In genomic region chrX:108732630-108733321, GRCh38 we compare ENCODE assay signal across 15 cellular contexts. TPM values are rescaled to one million over a fixed set of nuclear protein-coding genes. Genes with fewer than 3 reads are reported as not detected.
DNase-seq lines count a peak whose midpoint lies in the region; ATAC-seq and TF ChIP-seq lines count a peak whose summit lies in the region.
"Had no signal": no experiment of that assay in that cellular context is flagged by ENCODE, and none has a peak within 500 bp of the region (broad histone marks: within the 10 kb centered on the region; RNA-seq: fewer than 3 reads in every experiment).

No MANE protein-coding gene starts in this region.

- H3K4me1 Mint-ChIP-seq in endothelial cell (ENCODE audit: unreplicated experiment) (no peaks in the 10 kb centered on the region), nephron (peaks cover 24% of the 10 kb centered on the region)

- H3K27ac Mint-ChIP-seq in endothelial cell (ENCODE audit: unreplicated experiment) (no peak overlapping the region), nephron (no peak overlapping the region)
- H3K27ac Mint-ChIP-seq: activated T-cell treated with anti-CD3 and anti-CD28 coated beads, Interleukin-2, amount 50 U/mL, for 24 hours; T-cell had no signal

- peaks cover 51% of the 10 kb centered on the region for H3K27me3 ChIP-seq in HUES48 (ENCODE audit: control insufficient read depth, insufficient read depth, low read length)

- no peaks in the 10 kb centered on the region for H3K36me3 Mint-ChIP-seq in endothelial cell (ENCODE audit: low read depth, unreplicated experiment)
- H3K36me3 Mint-ChIP-seq in nephron (ENCODE audit: low read depth), result no peaks in the 10 kb centered on the region
- H3K36me3 Mint-ChIP-seq: T-cell had no signal

- no peak overlapping the region for H3K4me3 Mint-ChIP-seq in endothelial cell (ENCODE audit: unreplicated experiment)
- H3K4me3 Mint-ChIP-seq in nephron, result peak overlapping the region; percentile 55 to 80 (median 75)
- H3K4me3 Mint-ChIP-seq: activated T-cell treated with anti-CD3 and anti-CD28 coated beads, Interleukin-2, amount 50 U/mL, for 24 hours; T-cell had no signal

- no peak overlapping the region for H3K9ac ChIP-seq in HUES48 (ENCODE audit: low read depth, low read length)

- no peak for TF ChIP-seq CTCF in endothelial cell (IDR thresholded peaks at IDR 0.05; ENCODE audit: unreplicated experiment)
- TF ChIP-seq CTCF in nephron (IDR thresholded peaks at IDR 0.05; ENCODE audit: unreplicated experiment in 3 of 3), result no peak

- H3K9me3 Mint-ChIP-seq in endothelial cell (ENCODE audit: unreplicated experiment), result no peaks in the 10 kb centered on the region
- H3K9me3 Mint-ChIP-seq in nephron, result peaks cover 8% of the 10 kb centered on the region
- H3K9me3 Mint-ChIP-seq: activated T-cell treated with anti-CD3 and anti-CD28 coated beads, Interleukin-2, amount 50 U/mL, for 24 hours; T-cell had no signal

- DNase-seq in D341Med (ENCODE audit: low spot score) (peak; percentile 10), endothelial cell (ENCODE audit: low spot score) (peak; percentile 29), HCEC 1CT (no peak), NCI-H1436 treated with DMSO at 0.1 percent for 48 hours (lab: John Stamatoyannopoulos, UW) (no peak), H4 (ENCODE audit: low spot score) (no peak)
- DNase-seq: activated CD4-positive, alpha-beta T cell treated with anti-CD3 and anti-CD28 coated beads for 4 hours; activated T-cell treated with anti-CD3 and anti-CD28 coated beads, Interleukin-2, amount 50 U/mL, for 24 hours; Calu3; mesenchymal stem cell; MV-4-11; stimulated activated CD4-positive, alpha-beta T cell treated with anti-CD3 and anti-CD28 coated beads, Interleukin-15, amount 100 ng/mL, for 24 hours; T-cell had no signal

- H3K27me3 Mint-ChIP-seq in endothelial cell (ENCODE audit: unreplicated experiment) (peaks cover 6% of the 10 kb centered on the region), nephron (ENCODE audit: low read depth) (peaks cover 100% of the 10 kb centered on the region)

- peaks cover 7% of the 10 kb centered on the region; the same call in 1 of the 2 replicates for H3K9me3 ChIP-seq in HUES48 (ENCODE audit: control insufficient read depth, insufficient read depth, low read length)

- H3K27ac ChIP-seq in HUES48 (ENCODE audit: low read depth, low read length), result no peak overlapping the region

- peaks cover 48% of the 10 kb centered on the region for H3K4me1 ChIP-seq in HUES48 (ENCODE audit: control insufficient read depth, insufficient read depth, low read length)

- H3K36me3 ChIP-seq in HUES48 (ENCODE audit: control insufficient read depth, insufficient read depth, low read length), result no peaks in the 10 kb centered on the region

- H3K4me3 ChIP-seq in HUES48 (ENCODE audit: low read depth, low read length), result peak overlapping the region; percentile 57

- no peak for ATAC-seq in GM19452 (IDR thresholded peaks at IDR 0.05; ENCODE audit: unreplicated experiment)
- ATAC-seq: T-cell had no signal

RNA-seq across cellular contexts. Expression of gene IRS4, which starts 3.6 kb away (rescaled TPM):
- 1.8 TPM for total RNA-seq in endothelial cell (ENCODE audit: unreplicated experiment)
- 0.06 and 0.10 TPM in 2 replicates for total RNA-seq in H4 (2014; rRNA removed; shearing (Covaris generic))
- total RNA-seq: Calu3, T-cell had no signal

Comparison
In these comparisons a context has a peak if more than half of its experiments do, and no peak if none do; other contexts are left out.
1. DNase-seq: peak in D341Med (single experiment) and endothelial cell (single experiment); none in HCEC 1CT (single experiment), NCI-H1436 treated with DMSO at 0.1 percent for 48 hours (single experiment) and H4 (single experiment).